ENCODE assay signal across 8 cellular contexts in the genomic region with DNA sequence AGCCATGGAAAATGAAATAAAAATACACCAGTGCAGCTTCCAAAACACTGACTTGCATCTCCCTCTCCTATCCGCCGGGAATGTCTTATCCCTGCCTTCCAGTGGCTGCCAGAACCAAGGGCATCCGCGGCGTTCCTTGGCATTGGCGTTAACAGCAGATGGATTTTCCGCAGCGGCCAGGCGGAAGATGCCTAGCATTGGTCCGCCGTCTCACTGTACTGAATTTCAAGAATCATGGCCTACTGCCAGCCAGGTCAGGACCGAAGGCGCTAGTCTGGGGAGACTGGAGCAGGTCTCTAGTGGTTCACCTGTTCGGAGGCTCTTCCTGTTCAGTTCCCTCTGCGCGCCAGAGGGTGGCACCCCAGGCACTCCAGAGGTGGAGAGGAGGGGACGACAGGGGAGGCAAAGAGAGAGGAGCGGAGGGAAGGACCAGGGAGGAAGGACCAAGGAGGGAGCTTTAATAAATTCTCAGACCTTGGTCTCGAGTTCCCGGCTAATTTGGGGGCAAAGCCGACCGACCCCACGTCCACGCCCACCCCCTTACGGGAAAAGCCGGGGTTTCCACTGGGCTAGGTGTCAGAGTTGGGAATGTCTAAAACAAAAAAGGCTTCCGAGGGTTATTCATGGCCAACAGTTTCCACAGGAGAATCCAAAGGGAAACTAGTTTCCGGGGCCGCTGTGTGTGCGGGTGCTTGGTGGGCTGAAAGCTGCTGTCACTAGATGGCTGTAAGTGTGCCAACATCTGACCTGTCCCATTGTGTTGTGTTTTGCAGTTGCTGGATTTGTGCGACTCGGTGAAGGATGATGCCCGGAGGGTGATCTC.
DNase-seq lines count a peak whose midpoint lies in the region; ATAC-seq and TF ChIP-seq lines count a peak whose summit lies in the region.

No MANE protein-coding gene starts in this region.

- DNase-seq in AG08395 (ENCODE audit: low spot score) (peak; percentile 82), NCI-H2196 treated with DMSO at 0.1 percent for 48 hours (lab: John Stamatoyannopoulos, UW; ENCODE audit: unreplicated experiment) (peak; percentile 71), caudate nucleus (lab: John Stamatoyannopoulos, UW) (peak in 50 of 61 donors; percentile 13 to 82 (median 44)), inferior parietal cortex (ENCODE audit: extremely low spot score) (peak; percentile 76)

- ATAC-seq in GM21526 (IDR thresholded peaks at IDR 0.05; ENCODE audit: low FRiP score, unreplicated experiment): peak; percentile 27
- no peak for ATAC-seq in HG03565 (IDR thresholded peaks at IDR 0.05; ENCODE audit: unreplicated experiment)

- peak overlapping the region; percentile 56 for H3K4me3 ChIP-seq in WI38 (ENCODE audit: low read depth, low read length)
- peak overlapping the region; percentile 21 to 84 (median 34) for H3K4me3 ChIP-seq in skin epidermis

- H3K27ac ChIP-seq in caudate nucleus (ENCODE audit: low read depth, low read length) (no peak overlapping the region), skin epidermis (peak overlapping the region in 2 of 21 experiments; percentile 27 to 62)

- peak; percentile 94 for TF ChIP-seq CTCF in WI38 (IDR thresholded peaks at IDR 0.05; ENCODE audit: low read depth, low read length)
